In genomic region chr16:28711220-28712083, GRCh38 we compare ENCODE assay signal across 8 cellular contexts. TPM values are rescaled to one million over a fixed set of nuclear protein-coding genes. Genes with fewer than 3 reads are reported as not detected.
DNase-seq lines count a peak whose midpoint lies in the region; ATAC-seq and TF ChIP-seq lines count a peak whose summit lies in the region.
"Not testable (repeated sequence)": the region's sequence is repeated elsewhere in the genome, so short reads cannot be mapped to it uniquely, and the experiment has no call there.

TSS of gene EIF3C (plus strand) at chr16:28711464. CDS start at chr16:28711687, 223 bp downstream.

- intact Hi-C loops in heart right ventricle (cut with DNase I); uterus (cut with DNase I; ENCODE audit: low total_unique reads): not testable (repeated sequence)

- H3K9ac ChIP-seq in neural progenitor cell = not testable (repeated sequence)

- not testable (repeated sequence) for TF ChIP-seq POLR2A in GM18505 (IDR thresholded peaks at IDR 0.05; ENCODE audit: borderline replicate concordance, extremely low read depth, insufficient read depth, insufficient read length); uterus (IDR thresholded peaks at IDR 0.05)

- not testable (repeated sequence) for H3K79me2 ChIP-seq in neural progenitor cell (ENCODE audit: low read depth)

- H3K27me3 Mint-ChIP-seq in brain; neural progenitor cell (ENCODE audit: insufficient read depth, low read depth): not testable (repeated sequence)

- not testable (repeated sequence) for H3K36me3 ChIP-seq in SJCRH30, heart right ventricle, neural progenitor cell, uterus

- H3K4me1 Mint-ChIP-seq in brain, neural progenitor cell: not testable (repeated sequence)

- DNase-seq in SJCRH30; heart right ventricle; neural progenitor cell (ENCODE audit: low spot score); uterus: not testable (repeated sequence)

- H3F3A ChIP-seq in neural progenitor cell (ENCODE audit: low read depth) = not testable (repeated sequence)

- H3K4me2 ChIP-seq in neural progenitor cell = not testable (repeated sequence)

- H3K4me1 ChIP-seq in SJCRH30, heart right ventricle, neural progenitor cell, uterus: not testable (repeated sequence)

- ATAC-seq in GM18505 (IDR thresholded peaks at IDR 0.05; ENCODE audit: unreplicated experiment) (peak; percentile 98), GM21717 (IDR thresholded peaks at IDR 0.05; ENCODE audit: unreplicated experiment) (peak; percentile 93), HG03139 (IDR thresholded peaks at IDR 0.05; ENCODE audit: unreplicated experiment) (peak; percentile 96), heart right ventricle (peak; percentile 99 to 100 (median 100))

- no CpG with 5 or more reads among the region's 66 CpGs for WGBS in heart right ventricle, 2 donors

- not testable (repeated sequence) for H3K9me3 Mint-ChIP-seq in brain, neural progenitor cell

- not testable (repeated sequence) for H3K9me3 ChIP-seq in SJCRH30 (replicated peaks); heart right ventricle; neural progenitor cell (ENCODE audit: low read depth); uterus

- not testable (repeated sequence) for H2AFZ ChIP-seq in neural progenitor cell (replicated peaks)

- TF ChIP-seq CTCF in brain (conservative IDR thresholded peaks at IDR 0.05); heart right ventricle (IDR thresholded peaks at IDR 0.05); neural progenitor cell (IDR thresholded peaks at IDR 0.05); uterus (IDR thresholded peaks at IDR 0.05): not testable (repeated sequence)

- H3K4me3 Mint-ChIP-seq in brain (peak within 1 kb of the TSS in 3 of 5 experiments; percentile 68 to 85 (median 76)), neural progenitor cell (peak within 1 kb of the TSS; percentile 77)

- H3K36me3 Mint-ChIP-seq in brain, neural progenitor cell: not testable (repeated sequence)

- H3K4me3 ChIP-seq in SJCRH30, neural progenitor cell, uterus: not testable (repeated sequence)
- peak within 1 kb of the TSS in 1 of 10 donors; percentile 48 for H3K4me3 ChIP-seq in heart right ventricle

- H3K27ac Mint-ChIP-seq in brain, neural progenitor cell: not testable (repeated sequence)

- H4K20me1 ChIP-seq in neural progenitor cell (ENCODE audit: low read depth) = not testable (repeated sequence)

- not testable (repeated sequence) for H3K27ac ChIP-seq in SJCRH30, heart right ventricle, neural progenitor cell, uterus

- H3K27me3 ChIP-seq in SJCRH30, heart right ventricle, neural progenitor cell, uterus: not testable (repeated sequence)

RNA-seq across cellular contexts. Expression of gene EIF3C, which starts in this region (rescaled TPM):
- total RNA-seq in SJCRH30 (2014; rRNA removed; shearing (Covaris generic)) = 361 and 372 TPM in 2 replicates
- polyA plus RNA-seq in brain (ENCODE audit: insufficient read depth, low read depth, low replicate concordance) = 848 TPM
- total RNA-seq in heart right ventricle = 100 to 1,000 TPM; 256 to 544 (median 401) TPM
- polyA plus RNA-seq in heart right ventricle = 1,000 to 10,000 TPM in 1 of 2 donors, 100 to 1,000 TPM in 1; 549 to 1,102 TPM
- 172 and 237 TPM in 2 replicates for total RNA-seq in neural progenitor cell (ENCODE audit: low replicate concordance)
- 100 to 1,000 TPM in 3 of 4 donors, 10 to 100 TPM in 1; 52.8 to 426 (median 286) TPM for total RNA-seq in uterus
